28 cellular contexts compared by ENCODE assay signal in genomic region chrX:5390376-5390775, GRCh38.
"Had no signal": no experiment of that assay in that cellular context is flagged by ENCODE, and none has a peak within 500 bp of the region (broad histone marks: within the 10 kb centered on the region; RNA-seq: fewer than 3 reads in every experiment).

No MANE protein-coding gene starts in this region.

- H3K9me3 ChIP-seq: adrenal gland, ascending aorta, body of pancreas had no signal

- H3K27ac ChIP-seq: adrenal gland, ascending aorta, body of pancreas, brain microvascular endothelial cell, breast epithelium, cardiac muscle cell had no signal

- H3K4me3 ChIP-seq: adrenal gland, ascending aorta, body of pancreas, breast epithelium, cardiac muscle cell had no signal

- H3K36me3 ChIP-seq: adrenal gland, ascending aorta, brain microvascular endothelial cell, breast epithelium, cardiac muscle cell had no signal

- H3K27me3 ChIP-seq: adrenal gland, ascending aorta, body of pancreas, brain microvascular endothelial cell, breast epithelium, cardiac muscle cell had no signal

- ATAC-seq: activated naive CD4-positive, alpha-beta T cell treated with anti-CD3 and anti-CD28 coated beads, Interleukin-2, amount 50 U/mL, for 72 hours; activated naive CD8-positive, alpha-beta T cell treated with anti-CD3 and anti-CD28 coated beads, Interleukin-2, amount 50 U/mL, for 24 hours; activated T-cell treated with anti-CD3 and anti-CD28 coated beads, Interleukin-2, amount 50 U/mL, for 4 hours; activated T-cell treated with anti-CD3 and anti-CD28 coated beads, Interleukin-2, amount 50 U/mL, for 72 hours; activated T-helper 17 cell treated with anti-CD3 and anti-CD28 coated beads, Interleukin-2, amount 50 U/mL, for 72 hours; body of pancreas had no signal

- H3K4me1 ChIP-seq: adrenal gland, ascending aorta, body of pancreas, breast epithelium had no signal

- DNase-seq: activated effector memory CD4-positive, alpha-beta T cell treated with anti-CD3 and anti-CD28 coated beads, Interleukin-2, amount 50 U/mL, for 16 hours; activated effector memory CD4-positive, alpha-beta T cell treated with Interleukin-2 at 50 U/mL for 16 hours; activated naive CD4-positive, alpha-beta T cell; activated naive CD4-positive, alpha-beta T cell treated with anti-CD3 and anti-CD28 coated beads for 36 hours; activated naive CD4-positive, alpha-beta T cell treated with anti-CD3 and anti-CD28 coated beads, Interleukin-2, amount 10 ng/mL, durations not matched to agents 7 days and 5 days; activated naive CD4-positive, alpha-beta T cell treated with anti-CD3 and anti-CD28 coated beads, Interleukin-2, amount 50 U/mL, for 16 hours; activated naive CD4-positive, alpha-beta T cell treated with Interleukin-2 at 50 U/mL for 16 hours; activated naive CD8-positive, alpha-beta T cell treated with anti-CD3 and anti-CD28 coated beads for 36 hours; activated naive CD8-positive, alpha-beta T cell treated with anti-CD3 and anti-CD28 coated beads, Interleukin-2, amount 10 ng/mL, durations not matched to agents 7 days and 5 days; activated naive CD8-positive, alpha-beta T cell treated with anti-CD3 and anti-CD28 coated beads, Interleukin-2, amount 50 U/mL, for 24 hours; activated T-cell treated with anti-CD3 and anti-CD28 coated beads, Interleukin-2, amount 50 U/mL, for 1 hour; activated T-cell treated with anti-CD3 and anti-CD28 coated beads, Interleukin-2, amount 50 U/mL, for 24 hours; activated T-cell treated with anti-CD3 and anti-CD28 coated beads, Interleukin-2, amount 50 U/mL, for 4 hours; activated T-cell treated with anti-CD3 and anti-CD28 coated beads, Interleukin-2, amount 50 U/mL, for 48 hours; activated T-cell treated with anti-CD3 and anti-CD28 coated beads, Interleukin-2, amount 50 U/mL, for 72 hours; adrenal gland; amniotic stem cell; amygdala; body of pancreas; brain microvascular endothelial cell; caudate nucleus; central memory CD4-positive, alpha-beta T cell; cerebellar nuclear complex had no signal
